Comparison of ENCODE assay signal across 30 cellular contexts in genomic region chr3:107488942-107489341, GRCh38.
"Had no signal": no experiment of that assay in that cellular context is flagged by ENCODE, and none has a peak within 500 bp of the region (broad histone marks: within the 10 kb centered on the region; RNA-seq: fewer than 3 reads in every experiment).

No MANE protein-coding gene starts in this region.

- H3K27ac Mint-ChIP-seq: activated CD8-positive, alpha-beta memory T cell treated with anti-CD3 and anti-CD28 coated beads, Interleukin-2, amount 10 ng/mL, durations not matched to agents 7 days and 5 days; activated CD8-positive, alpha-beta T cell treated with anti-CD3 and anti-CD28 coated beads, Interleukin-2, amount 10 ng/mL, durations not matched to agents 7 days and 5 days; activated naive CD4-positive, alpha-beta T cell treated with anti-CD3 and anti-CD28 coated beads, Interleukin-2, amount 50 U/mL, for 72 hours; activated T-helper 2 cell treated with anti-CD3 and anti-CD28 coated beads, Interferon-gamma antibody, Interleukin-2, Interleukin-4, amounts not matched to agents 10 μg/mL and 5 μg/mL and 100 μg/mL, durations not matched to agents 14 hours and 24 hours and 36 hours; brain; nephron; progenitor cell of endocrine pancreas; T-helper 1 cell treated with Interleukin-12 subunit alpha and Interleukin-12 subunit beta and Interleukin-4 antibody, amounts not matched to agents 30 μg/mL and 1 μg/mL, for 36 hours; WTC11 had no signal

- H3K36me3 Mint-ChIP-seq: activated CD8-positive, alpha-beta memory T cell treated with anti-CD3 and anti-CD28 coated beads, Interleukin-2, amount 10 ng/mL, durations not matched to agents 7 days and 5 days; activated naive CD4-positive, alpha-beta T cell treated with anti-CD3 and anti-CD28 coated beads, Interleukin-2, amount 50 U/mL, for 72 hours; brain; WTC11 had no signal

- H3K4me1 Mint-ChIP-seq: activated CD8-positive, alpha-beta memory T cell treated with anti-CD3 and anti-CD28 coated beads, Interleukin-2, amount 10 ng/mL, durations not matched to agents 7 days and 5 days; brain; WTC11 had no signal

- H3K27ac ChIP-seq: ascending aorta, cardiac muscle cell, colonic mucosa, gastroesophageal sphincter, lower lobe of right lung, neutrophil, ovary, suprapubic skin, tibial artery, upper lobe of right lung had no signal

- H3K4me3 ChIP-seq: ascending aorta, cardiac muscle cell, colonic mucosa, gastroesophageal sphincter, lower lobe of right lung, ovary, suprapubic skin, tibial artery, upper lobe of right lung had no signal

- H3K4me1 ChIP-seq: ascending aorta, colonic mucosa, gastroesophageal sphincter, lower lobe of right lung, suprapubic skin, tibial artery, upper lobe of right lung had no signal

- H3K36me3 ChIP-seq: ascending aorta, cardiac muscle cell, colonic mucosa, gastroesophageal sphincter, lower lobe of right lung, neutrophil, ovary, suprapubic skin, tibial artery, upper lobe of right lung had no signal

- DNase-seq: activated CD4-positive, alpha-beta T cell treated with anti-CD3 and anti-CD28 coated beads for 1 hour; activated CD8-positive, alpha-beta memory T cell treated with anti-CD3 and anti-CD28 coated beads, Interleukin-2, amount 10 ng/mL, durations not matched to agents 7 days and 5 days; activated CD8-positive, alpha-beta T cell treated with anti-CD3 and anti-CD28 coated beads, Interleukin-2, amount 10 ng/mL, durations not matched to agents 7 days and 5 days; activated T-cell treated with anti-CD3 and anti-CD28 coated beads, Interleukin-2, amount 50 U/mL, for 48 hours; cerebellar nuclear complex; colonic mucosa; effector CD8-positive, alpha-beta T cell; hippocampal formation; kidney; lower lobe of right lung; mesendoderm; ovary; stimulated activated CD4-positive, alpha-beta T cell treated with anti-CD3 and anti-CD28 coated beads, Interleukin-15, amount 100 ng/mL, for 24 hours; stimulated activated naive CD4-positive, alpha-beta T cell; SW 1271; T1000; tibial artery; upper lobe of right lung had no signal

- H3K4me3 Mint-ChIP-seq: activated CD8-positive, alpha-beta memory T cell treated with anti-CD3 and anti-CD28 coated beads, Interleukin-2, amount 10 ng/mL, durations not matched to agents 7 days and 5 days; activated CD8-positive, alpha-beta T cell treated with anti-CD3 and anti-CD28 coated beads, Interleukin-2, amount 10 ng/mL, durations not matched to agents 7 days and 5 days; brain; nephron; T-helper 1 cell treated with Interleukin-12 subunit alpha and Interleukin-12 subunit beta and Interleukin-4 antibody, amounts not matched to agents 30 μg/mL and 1 μg/mL, for 36 hours; WTC11 had no signal

- H3K9me3 Mint-ChIP-seq: activated naive CD4-positive, alpha-beta T cell treated with anti-CD3 and anti-CD28 coated beads, Interleukin-2, amount 50 U/mL, for 72 hours; activated T-helper 2 cell treated with anti-CD3 and anti-CD28 coated beads, Interferon-gamma antibody, Interleukin-2, Interleukin-4, amounts not matched to agents 10 μg/mL and 5 μg/mL and 100 μg/mL, durations not matched to agents 14 hours and 24 hours and 36 hours; brain; nephron; T-helper 1 cell treated with Interleukin-12 subunit alpha and Interleukin-12 subunit beta and Interleukin-4 antibody, amounts not matched to agents 30 μg/mL and 1 μg/mL, for 36 hours; WTC11 had no signal

- H3K27me3 ChIP-seq: ascending aorta, cardiac muscle cell, colonic mucosa, gastroesophageal sphincter, neutrophil, ovary, suprapubic skin, tibial artery, upper lobe of right lung had no signal

- ATAC-seq: activated CD8-positive, alpha-beta memory T cell treated with anti-CD3 and anti-CD28 coated beads, Interleukin-2, amount 10 ng/mL, durations not matched to agents 7 days and 5 days; activated CD8-positive, alpha-beta T cell treated with anti-CD3 and anti-CD28 coated beads, Interleukin-2, amount 10 ng/mL, durations not matched to agents 7 days and 5 days; activated naive CD4-positive, alpha-beta T cell treated with anti-CD3 and anti-CD28 coated beads, Interleukin-2, amount 50 U/mL, for 72 hours; gastroesophageal sphincter; lower lobe of right lung; upper lobe of right lung; WTC11 had no signal

- H3K9me3 ChIP-seq: ascending aorta, colonic mucosa, gastroesophageal sphincter, lower lobe of right lung, neutrophil, ovary, suprapubic skin, tibial artery, upper lobe of right lung had no signal
